In genomic region chr9:7844283-7844682, GRCh38 we compare ENCODE assay signal across 10 cellular contexts. TPM values are rescaled to one million over a fixed set of nuclear protein-coding genes. Genes with fewer than 3 reads are reported as not detected.
DNase-seq lines count a peak whose midpoint lies in the region; ATAC-seq and TF ChIP-seq lines count a peak whose summit lies in the region.
"Had no signal": no experiment of that assay in that cellular context is flagged by ENCODE, and none has a peak within 500 bp of the region (broad histone marks: within the 10 kb centered on the region; RNA-seq: fewer than 3 reads in every experiment).

No MANE protein-coding gene starts in this region.

- H3K27ac ChIP-seq in cardiac muscle cell, result no peak overlapping the region
- no peak overlapping the region for H3K27ac ChIP-seq in right atrium auricular region
- H3K27ac ChIP-seq in lower lobe of right lung, result no peak overlapping the region

- H3K4me3 ChIP-seq in cardiac muscle cell (no peak overlapping the region), right atrium auricular region (no peak overlapping the region), lower lobe of right lung (no peak overlapping the region)
- H3K4me3 ChIP-seq: lung had no signal

- peak; percentile 77 for ATAC-seq in HG03432 (IDR thresholded peaks at IDR 0.05; ENCODE audit: unreplicated experiment)
- peak in 1 of 2 donors; percentile 63 for ATAC-seq in lower lobe of right lung
- ATAC-seq in HG03457 (IDR thresholded peaks at IDR 0.05; ENCODE audit: unreplicated experiment), result no peak
- no peak for ATAC-seq in GM18519 (IDR thresholded peaks at IDR 0.05; ENCODE audit: low FRiP score, unreplicated experiment)

- H3K27me3 ChIP-seq in cardiac muscle cell, result no peaks in the 10 kb centered on the region
- H3K27me3 ChIP-seq in right atrium auricular region, result no peaks in the 10 kb centered on the region
- no peaks in the 10 kb centered on the region for H3K27me3 ChIP-seq in lower lobe of right lung (ENCODE audit: low read depth)

- H3K4me1 ChIP-seq in cardiac muscle cell (ENCODE audit: low read depth) (no peaks in the 10 kb centered on the region), right atrium auricular region (no peaks in the 10 kb centered on the region), lower lobe of right lung (no peaks in the 10 kb centered on the region)

- H3K36me3 ChIP-seq in cardiac muscle cell (no peaks in the 10 kb centered on the region), right atrium auricular region (no peaks in the 10 kb centered on the region), lower lobe of right lung (no peaks in the 10 kb centered on the region)

- intact Hi-C loops in lower lobe of right lung (cut with DNase I), result no loop called here

- DNase-seq in cardiac muscle cell (ENCODE audit: low read depth in 1 of 2, low spot score in 1 of 2) (peak; percentile 15 to 39), right atrium auricular region (ENCODE audit: low spot score) (no peak), astrocyte of the hippocampus (ENCODE audit: low read depth, low spot score) (peak; percentile 24), lower lobe of right lung (no peak)
- no peak for DNase-seq in activated CD4-positive, CD25-positive, alpha-beta regulatory T cell (lab: John Stamatoyannopoulos, UW)
- DNase-seq: activated B cell treated with CpG ODN at 0.5 μM for 24 hours had no signal

- H3K9me3 ChIP-seq in cardiac muscle cell (ENCODE audit: low read depth), result no peaks in the 10 kb centered on the region
- H3K9me3 ChIP-seq in right atrium auricular region, result no peaks in the 10 kb centered on the region
- no peaks in the 10 kb centered on the region for H3K9me3 ChIP-seq in lower lobe of right lung

- TF ChIP-seq CTCF in cardiac muscle cell (IDR thresholded peaks at IDR 0.05; ENCODE audit: low read depth, low read length), result peak; percentile 22
- peak in 1 of 2 donors; percentile 39 for TF ChIP-seq CTCF in right atrium auricular region (IDR thresholded peaks at IDR 0.05)
- peak; percentile 35 for TF ChIP-seq CTCF in lower lobe of right lung (IDR thresholded peaks at IDR 0.05)

RNA-seq across cellular contexts. Expression of gene DMAC1, which starts 44.7 kb away (rescaled TPM):
- total RNA-seq in cardiac muscle cell (32.6 and 33.9 TPM in 2 replicates), right atrium auricular region (10 to 100 TPM; 21.0 to 30.7 TPM), lower lobe of right lung (40.8 TPM)
- 162 and 196 TPM in 2 replicates for polyA plus RNA-seq in cardiac muscle cell

Comparison
In these comparisons a context has a peak if more than half of its experiments do, and no peak if none do; other contexts are left out.
1. DNase-seq: peak in cardiac muscle cell (2 of 2) and astrocyte of the hippocampus (single experiment); none in right atrium auricular region (single experiment), lower lobe of right lung (single experiment) and activated CD4-positive, CD25-positive, alpha-beta regulatory T cell (0 of 4).